In the genomic region with DNA sequence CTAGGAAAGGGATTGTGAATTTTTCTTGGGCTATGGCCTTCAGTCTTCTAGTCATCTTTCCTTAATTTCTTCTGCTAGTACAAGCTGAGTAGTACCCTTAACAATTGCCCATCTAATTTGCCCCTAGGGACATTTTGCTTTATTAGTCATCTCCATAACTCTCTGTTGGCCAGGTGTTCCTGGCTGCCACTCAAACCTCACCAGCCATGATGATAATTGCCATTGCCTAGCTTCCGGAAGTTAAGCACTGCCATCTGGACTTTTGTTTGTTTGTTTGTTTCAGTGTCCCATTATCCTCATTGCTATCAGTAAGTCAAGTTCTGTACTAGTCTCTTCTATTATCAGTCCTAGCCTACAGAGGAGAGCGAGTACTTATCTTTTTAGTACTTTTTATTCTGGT, we compare ENCODE assay signal across 11 cellular contexts. TPM values are rescaled to one million over a fixed set of nuclear protein-coding genes. Genes with fewer than 3 reads are reported as not detected.
DNase-seq lines count a peak whose midpoint lies in the region; ATAC-seq and TF ChIP-seq lines count a peak whose summit lies in the region.
"Had no signal": no experiment of that assay in that cellular context is flagged by ENCODE, and none has a peak within 500 bp of the region (broad histone marks: within the 10 kb centered on the region; RNA-seq: fewer than 3 reads in every experiment).

No MANE protein-coding gene starts in this region.

- WGBS in trophoblast cell (ENCODE audit: extremely low coverage, insufficient coverage, insufficient read length), result no CpG with 5 or more reads among the region's 2 CpGs

- no peak overlapping the region for H2BK120ac ChIP-seq in trophoblast cell (ENCODE audit: insufficient read depth, low read length, poor library complexity)

- no peaks in the 10 kb centered on the region for H4K20me1 ChIP-seq in HCT116 (ENCODE audit: insufficient read depth)

- H3K9me3 ChIP-seq in HCT116 (ENCODE audit: control insufficient read depth in 1 of 2, insufficient read depth in 1 of 2, low read depth in 1 of 2, low read length in 2 of 2) (no peaks in the 10 kb centered on the region), trophoblast cell (ENCODE audit: insufficient read depth, low read depth, low read length) (no peaks in the 10 kb centered on the region)
- H3K9me3 ChIP-seq: sigmoid colon had no signal

- no peak overlapping the region for H4K12ac ChIP-seq in trophoblast cell (ENCODE audit: low read depth, low read length)

- intact Hi-C loops in HCT116 (cut with micrococcal nuclease), result no loop called here

- TF ChIP-seq CTCF in HCT116 (IDR thresholded peaks at IDR 0.05 in 2 of 3, conservative IDR thresholded peaks at IDR 0.05 in 1 of 3; ENCODE audit: borderline replicate concordance in 1 of 3, insufficient read depth in 1 of 3, low read depth in 2 of 3, low read length in 2 of 3), result no peak

- no peak overlapping the region for H4K91ac ChIP-seq in trophoblast cell (ENCODE audit: low read depth, low read length)

- H3K27me3 ChIP-seq in HCT116 (ENCODE audit: insufficient read depth, low read length) (no peaks in the 10 kb centered on the region), trophoblast cell (ENCODE audit: insufficient read depth, low read length) (no peaks in the 10 kb centered on the region)
- H3K27me3 ChIP-seq: sigmoid colon had no signal

- no peak overlapping the region for H3K9ac ChIP-seq in HCT116 (ENCODE audit: low read length)
- no peak overlapping the region for H3K9ac ChIP-seq in trophoblast cell (ENCODE audit: low read length)

- no peak overlapping the region for H3K4ac ChIP-seq in trophoblast cell (ENCODE audit: low read depth, low read length)

- DNase-seq in HCT116 (ENCODE audit: low read depth, low spot score) (no peak), NCI-H2081 treated with DMSO at 0.1 percent for 48 hours (lab: John Stamatoyannopoulos, UW) (peak; percentile 86), RPMI8226 (peak; percentile 87), trophoblast cell (peak; percentile 86 to 98), T-helper 2 cell (no peak), SK-N-DZ (ENCODE audit: low spot score) (no peak), occipital lobe (lab: John Stamatoyannopoulos, UW) (no peak)
- DNase-seq: sigmoid colon had no signal

- no peak overlapping the region for H3K18ac ChIP-seq in trophoblast cell (ENCODE audit: low read length)

- H3K4me2 ChIP-seq in HCT116 (ENCODE audit: low read length) (peak overlapping the region; percentile 33; the same call in 1 of the 2 replicates), trophoblast cell (ENCODE audit: low read length) (no peak overlapping the region)

- no peak overlapping the region for H2BK12ac ChIP-seq in trophoblast cell (ENCODE audit: low read length)

- no peak; the same call in 1 of the 2 replicates for ATAC-seq in HCT116
- no peak for ATAC-seq in GM19452 (IDR thresholded peaks at IDR 0.05; ENCODE audit: unreplicated experiment)

- no peaks in the 10 kb centered on the region for H3K79me1 ChIP-seq in trophoblast cell (ENCODE audit: low read length)

- no peak for TF ChIP-seq POLR2A in HCT116 (IDR thresholded peaks at IDR 0.05; ENCODE audit: borderline replicate concordance, extremely low read depth, insufficient read depth, insufficient read length)

- CTCF ChIA-PET in HCT116 (lab: Charles Lee), result interaction anchor here (1.3 kb wide), 1 partner anchor 115 kb away, joined by 3 read pairs; no protein-coding TSS in a partner anchor

- no peak overlapping the region for H3K14ac ChIP-seq in trophoblast cell (ENCODE audit: low read length)

- TF ChIP-seq RAD21 in HCT116 (IDR thresholded peaks at IDR 0.05; ENCODE audit: low read depth), result no peak

- H4K8ac ChIP-seq in trophoblast cell (ENCODE audit: low read depth, low read length), result no peak overlapping the region

- H3K23ac ChIP-seq in trophoblast cell (ENCODE audit: low read length), result no peak overlapping the region

- H3K4me3 ChIP-seq in HCT116 (replicated peaks in 1 of 2; ENCODE audit: low read depth in 1 of 2, low read length in 2 of 2) (no peak overlapping the region), trophoblast cell (ENCODE audit: low read depth, low read length) (no peak overlapping the region)
- H3K4me3 ChIP-seq: sigmoid colon had no signal

- no peak overlapping the region for H3K27ac ChIP-seq in HCT116 (ENCODE audit: low read depth, low read length)
- H3K27ac ChIP-seq in trophoblast cell (ENCODE audit: low read depth, low read length), result no peak overlapping the region
- H3K27ac ChIP-seq: HL-60, sigmoid colon, VCaP had no signal

- H3K4me1 ChIP-seq in HCT116 (ENCODE audit: control insufficient read depth in 1 of 2, insufficient read depth in 2 of 2, low read length in 2 of 2), result peaks cover 3 to 15% of the 10 kb centered on the region in 2 experiments; a peak in 3 of 4 replicates
- H3K4me1 ChIP-seq in trophoblast cell (ENCODE audit: control insufficient read depth in 1 of 2, insufficient read depth in 2 of 2, low read length in 2 of 2), result no peaks in the 10 kb centered on the region
- H3K4me1 ChIP-seq: sigmoid colon had no signal

- no peak overlapping the region for H2AK5ac ChIP-seq in trophoblast cell (ENCODE audit: low read length)

- H3K36me3 ChIP-seq in HCT116 (ENCODE audit: control insufficient read depth in 1 of 2, insufficient read depth in 2 of 2, low read length in 2 of 2) (no peaks in the 10 kb centered on the region), trophoblast cell (ENCODE audit: control insufficient read depth in 1 of 2, insufficient read depth in 2 of 2, low read length in 2 of 2) (no peaks in the 10 kb centered on the region)
- H3K36me3 ChIP-seq: sigmoid colon had no signal

- BruUV-seq in HCT116 (replicated peaks; lab: Mats Ljungman, UMichigan), result no TSS peak

- RAD21 ChIA-PET in HCT116 (lab: Charles Lee; ENCODE audit: low non-redundant PET in 1 of 2, low total read pairs in 2 of 2, uncharacterized antibody in 2 of 2, unreplicated experiment in 2 of 2), result no interaction called here

- no peak overlapping the region for H2AFZ ChIP-seq in HCT116 (ENCODE audit: low read depth, low read length, poor library complexity, severe bottlenecking)
- no peak overlapping the region for H2AFZ ChIP-seq in trophoblast cell (ENCODE audit: insufficient read depth, low read length, poor library complexity)

- H3K9me2 ChIP-seq in HCT116 (ENCODE audit: insufficient read depth), result no peaks in the 10 kb centered on the region

- POLR2A ChIA-PET in HCT116 (lab: Charles Lee), result no interaction called here

- no peaks in the 10 kb centered on the region for H3K79me2 ChIP-seq in HCT116 (ENCODE audit: insufficient read depth, low read length)
- no peaks in the 10 kb centered on the region for H3K79me2 ChIP-seq in trophoblast cell (ENCODE audit: control insufficient read depth, insufficient read depth, low read length, poor library complexity)

- no peak overlapping the region for H2BK5ac ChIP-seq in trophoblast cell (ENCODE audit: low read depth, low read length, poor library complexity)

TF ChIP-seq in HCT116, 20 proteins besides CTCF, POLR2A, EP300 and RAD21:
- TF ChIP-seq EGR1 (IDR thresholded peaks at IDR 0.05; ENCODE audit: low read depth) (no peak), FOSL1 (IDR thresholded peaks at IDR 0.05; ENCODE audit: low read depth) (peak; percentile 30; the same call in 1 of the 2 replicates)

RNA-seq across cellular contexts. Expression of a gene that starts 36.6 kb away (rescaled TPM):
- 65.3 TPM for total RNA-seq in HCT116 (2021; ENCODE audit: unreplicated experiment)
- polyA plus RNA-seq in HCT116 (2012), result 49.5 and 70.5 TPM in 2 replicates
- 34.6 and 35.4 TPM in 2 replicates for polyA plus RNA-seq in trophoblast cell (2013)
- polyA plus RNA-seq in SK-N-DZ (2014; cell fraction: cytosol; rRNA removed), result 181 and 205 TPM in 2 replicates
- 56.9 and 113 TPM in 2 replicates for polyA plus RNA-seq in SK-N-DZ (2014; cell fraction: nucleus; rRNA removed)
- total RNA-seq in occipital lobe, result 31.2 TPM

RNA-seq across cellular contexts. Expression of a gene that starts 43.4 kb away (rescaled TPM):
- 8.1 TPM for total RNA-seq in HCT116 (2021; ENCODE audit: unreplicated experiment)
- polyA plus RNA-seq in HCT116 (2012), result 7.9 and 10.1 TPM in 2 replicates
- 92.5 and 95.1 TPM in 2 replicates for polyA plus RNA-seq in trophoblast cell (2013)
- 23.8 and 25.0 TPM in 2 replicates for polyA plus RNA-seq in SK-N-DZ (2014; cell fraction: cytosol; rRNA removed)
- 18.9 and 43.5 TPM in 2 replicates for polyA plus RNA-seq in SK-N-DZ (2014; cell fraction: nucleus; rRNA removed)
- total RNA-seq in occipital lobe, result 8.3 TPM

Comparison
In these comparisons a context has a peak if more than half of its experiments do, and no peak if none do; other contexts are left out.
1. DNase-seq: peak in NCI-H2081 treated with DMSO at 0.1 percent for 48 hours (single experiment), RPMI8226 (single experiment) and trophoblast cell (2 of 2); none in HCT116 (single experiment), T-helper 2 cell (0 of 5), SK-N-DZ (single experiment) and occipital lobe (single experiment).